9 cellular contexts compared by ENCODE assay signal in genomic region chr14:68975667-68976066, GRCh38. TPM values are rescaled to one million over a fixed set of nuclear protein-coding genes. Genes with fewer than 3 reads are reported as not detected.
A peak's percentile ranks its signal among the peaks of the same experiment; 100 is the strongest.
DNase-seq lines count a peak whose midpoint lies in the region; ATAC-seq and TF ChIP-seq lines count a peak whose summit lies in the region.
"Had no signal": no experiment of that assay in that cellular context is flagged by ENCODE, and none has a peak within 500 bp of the region (broad histone marks: within the 10 kb centered on the region; RNA-seq: fewer than 3 reads in every experiment).

No MANE protein-coding gene starts in this region.

- peaks cover 68% of the 10 kb centered on the region for H3K4me1 Mint-ChIP-seq in activated naive CD8-positive, alpha-beta T cell (ENCODE audit: low read depth)

- no peaks in the 10 kb centered on the region for H3K27me3 ChIP-seq in skeletal muscle tissue (ENCODE audit: control insufficient read depth in 3 of 3, insufficient read depth in 3 of 3, low read length in 3 of 3)

- ATAC-seq in GM21717 (IDR thresholded peaks at IDR 0.05; ENCODE audit: unreplicated experiment) = no peak

- DNase-seq in EL = peak; percentile 78
- peak; percentile 63 to 82 for DNase-seq in foreskin fibroblast
- DNase-seq in DMS153 (lab: John Stamatoyannopoulos, UW) = no peak
- no peak for DNase-seq in stimulated activated CD4-positive, alpha-beta T cell treated with anti-CD3 and anti-CD28 coated beads, Interleukin-2, amount 100 ng/mL, for 24 hours
- no peak for DNase-seq in mesenteric fat pad (ENCODE audit: low spot score)
- DNase-seq: occipital lobe had no signal

- peak overlapping the region; percentile 89 for H3K4me3 Mint-ChIP-seq in activated naive CD8-positive, alpha-beta T cell

- H3K36me3 Mint-ChIP-seq in activated naive CD8-positive, alpha-beta T cell = peaks cover 19% of the 10 kb centered on the region

- H3K27ac Mint-ChIP-seq in activated naive CD8-positive, alpha-beta T cell = peak overlapping the region; percentile 91

- H3K27ac ChIP-seq in skeletal muscle tissue (ENCODE audit: low read depth, low read length) = peak overlapping the region; percentile 91

- no peaks in the 10 kb centered on the region for H3K27me3 Mint-ChIP-seq in activated naive CD8-positive, alpha-beta T cell

- H3K4me3 ChIP-seq in foreskin fibroblast (ENCODE audit: low read depth in 1 of 2, low read length in 2 of 2) (peak overlapping the region; percentile 87 to 97), skeletal muscle tissue (ENCODE audit: low read length in 3 of 3) (no peak overlapping the region)

- no peak for TF ChIP-seq CTCF in foreskin fibroblast (IDR thresholded peaks at IDR 0.05; ENCODE audit: low read depth, low read length)

- peaks cover 0 to 4% (median 0%) of the 10 kb centered on the region in 3 donors for H3K36me3 ChIP-seq in skeletal muscle tissue (ENCODE audit: control insufficient read depth in 3 of 3, insufficient read depth in 3 of 3, low read length in 3 of 3)

- H3K9ac ChIP-seq in skeletal muscle tissue (ENCODE audit: low read depth in 1 of 3, low read length in 3 of 3) = peak overlapping the region in 2 of 3 donors; percentile 9 to 19

- peaks cover 22 to 38% (median 30%) of the 10 kb centered on the region in 3 donors for H3K4me1 ChIP-seq in skeletal muscle tissue (ENCODE audit: control insufficient read depth in 3 of 3, insufficient read depth in 3 of 3, low read length in 3 of 3)

- H3K9me3 Mint-ChIP-seq in activated naive CD8-positive, alpha-beta T cell (ENCODE audit: low read depth) = no peaks in the 10 kb centered on the region

- H3K9me3 ChIP-seq in skeletal muscle tissue (ENCODE audit: control insufficient read depth in 3 of 3, low read length in 3 of 3) = no peaks in the 10 kb centered on the region

RNA-seq across cellular contexts. Expression of gene ACTN1, which starts 3.4 kb away (rescaled TPM):
- total RNA-seq in skeletal muscle tissue = 44.9 TPM
- total RNA-seq in mesenteric fat pad = 215 TPM

Comparison
In these comparisons a context has a peak if more than half of its experiments do, and no peak if none do; other contexts are left out.
1. DNase-seq: peak in EL (single experiment) and foreskin fibroblast (2 of 2); none in DMS153 (single experiment), stimulated activated CD4-positive, alpha-beta T cell treated with anti-CD3 and anti-CD28 coated beads, Interleukin-2, amount 100 ng/mL, for 24 hours (0 of 2) and mesenteric fat pad (single experiment).
2. H3K4me3 ChIP-seq: peak in foreskin fibroblast (2 of 2); none in skeletal muscle tissue (0 of 3).